Comparison of ENCODE assay signal across 8 cellular contexts in the genomic region with DNA sequence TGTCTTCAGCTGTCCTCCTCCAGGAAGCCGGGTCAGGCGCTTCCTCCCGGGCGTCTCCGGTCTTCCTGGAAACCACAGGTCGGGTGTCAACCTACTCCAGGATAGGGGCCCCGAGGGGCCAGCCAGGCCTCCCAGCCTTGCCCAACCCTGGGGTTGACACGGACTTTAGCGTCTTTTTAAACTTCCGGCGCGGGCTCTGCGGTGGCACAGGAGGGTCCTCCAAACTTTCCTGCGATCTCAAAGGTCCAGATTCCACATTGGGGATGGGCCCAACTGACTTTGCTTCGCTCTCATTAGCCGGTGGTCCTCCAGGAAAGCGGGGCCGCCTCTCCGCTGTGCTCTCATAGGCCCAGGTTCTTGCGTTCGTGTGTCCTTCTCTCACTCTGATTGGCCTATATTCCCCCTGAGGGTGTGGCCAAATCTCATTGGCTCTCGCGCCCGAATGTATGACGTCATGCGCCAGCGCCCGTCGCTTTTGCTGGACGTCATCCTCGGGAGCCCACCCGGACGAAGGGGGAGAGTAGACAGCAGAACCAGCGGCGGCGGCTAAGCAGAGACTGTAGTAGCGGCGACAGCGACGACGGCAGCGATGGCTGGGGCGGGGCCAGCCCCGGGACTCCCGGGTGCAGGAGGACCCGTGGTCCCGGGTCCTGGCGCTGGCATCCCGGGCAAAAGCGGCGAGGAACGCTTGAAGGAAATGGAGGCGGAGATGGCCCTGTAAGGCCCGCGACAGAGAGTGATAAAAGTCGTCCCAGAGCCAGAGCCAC.
A peak's percentile ranks its signal among the peaks of the same experiment; 100 is the strongest.
DNase-seq lines count a peak whose midpoint lies in the region; ATAC-seq lines count a peak whose summit lies in the region.

A gene with protein sequence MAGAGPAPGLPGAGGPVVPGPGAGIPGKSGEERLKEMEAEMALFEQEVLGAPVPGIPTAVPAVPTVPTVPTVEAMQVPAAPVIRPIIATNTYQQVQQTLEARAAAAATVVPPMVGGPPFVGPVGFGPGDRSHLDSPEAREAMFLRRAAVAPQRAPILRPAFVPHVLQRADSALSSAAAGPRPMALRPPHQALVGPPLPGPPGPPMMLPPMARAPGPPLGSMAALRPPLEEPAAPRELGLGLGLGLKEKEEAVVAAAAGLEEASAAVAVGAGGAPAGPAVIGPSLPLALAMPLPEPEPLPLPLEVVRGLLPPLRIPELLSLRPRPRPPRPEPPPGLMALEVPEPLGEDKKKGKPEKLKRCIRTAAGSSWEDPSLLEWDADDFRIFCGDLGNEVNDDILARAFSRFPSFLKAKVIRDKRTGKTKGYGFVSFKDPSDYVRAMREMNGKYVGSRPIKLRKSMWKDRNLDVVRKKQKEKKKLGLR (plus strand): TSS at position 472 of the 767 bp plus-strand sequence. CDS start 118 bp downstream, at position 590.

- peaks cover 0 to 14% (median 0%) of the 10 kb centered on the region in 11 experiments; a peak in 4 of 22 replicates for H4K20me1 ChIP-seq in BLaER1 treated with 17β-estradiol and CSF1 and Interleukin-3, amounts not matched to agents 10 nM and 100 nM

- H3K27ac ChIP-seq in BLaER1 treated with 17β-estradiol and CSF1 and Interleukin-3, amounts not matched to agents 10 nM and 100 nM: peak within 1 kb of the TSS; percentile 76 to 90 (median 86)

- peak within 1 kb of the TSS; percentile 87 to 95 (median 93) for H3K9ac ChIP-seq in BLaER1 treated with 17β-estradiol and CSF1 and Interleukin-3, amounts not matched to agents 10 nM and 100 nM

- ATAC-seq in GM19351 (IDR thresholded peaks at IDR 0.05; ENCODE audit: unreplicated experiment) (peak; percentile 99), HG03521 (IDR thresholded peaks at IDR 0.05; ENCODE audit: unreplicated experiment) (peak; percentile 94)

- peaks cover 19 to 29% (median 23%) of the 10 kb centered on the region in 10 experiments for H3K4me1 ChIP-seq in BLaER1 treated with 17β-estradiol and CSF1 and Interleukin-3, amounts not matched to agents 10 nM and 100 nM

- DNase-seq in NCI-H748 (lab: John Stamatoyannopoulos, UW; ENCODE audit: unreplicated experiment) (peak; percentile 99), cortex of kidney (lab: John Stamatoyannopoulos, UW) (peak; percentile 45), left kidney (ENCODE audit: low read depth, low spot score) (peak; percentile 100)
- peak; percentile 96 for DNase-seq in activated CD4-positive, alpha-beta T cell treated with anti-CD3 and anti-CD28 coated beads, Interleukin-2, amount 50 U/mL, for 1 hour
- DNase-seq in stimulated activated CD4-positive, alpha-beta T cell treated with anti-CD3 and anti-CD28 coated beads, Interleukin-2, amount 100 ng/mL, for 24 hours: peak; percentile 96

- no peaks in the 10 kb centered on the region for H3K9me3 ChIP-seq in BLaER1 treated with 17β-estradiol and CSF1 and Interleukin-3, amounts not matched to agents 10 nM and 100 nM (replicated peaks in 1 of 11)

- peak within 1 kb of the TSS; percentile 84 to 99 (median 93) for H3K4me3 ChIP-seq in BLaER1 treated with 17β-estradiol and CSF1 and Interleukin-3, amounts not matched to agents 10 nM and 100 nM

- peaks cover 35 to 40% (median 37%) of the 10 kb centered on the region in 11 experiments for H3K36me3 ChIP-seq in BLaER1 treated with 17β-estradiol and CSF1 and Interleukin-3, amounts not matched to agents 10 nM and 100 nM

- no peaks in the 10 kb centered on the region for H3K27me3 ChIP-seq in BLaER1 treated with 17β-estradiol and CSF1 and Interleukin-3, amounts not matched to agents 10 nM and 100 nM

- peak within 1 kb of the TSS; percentile 86 to 98 (median 96) for H3K4me2 ChIP-seq in BLaER1 treated with 17β-estradiol and CSF1 and Interleukin-3, amounts not matched to agents 10 nM and 100 nM

Comparison
In these comparisons a context has a peak if more than half of its experiments do, and no peak if none do; other contexts are left out.
1. Peak in every context shown above with its lines: DNase-seq, ATAC-seq, H3K4me3 ChIP-seq and H3K27ac ChIP-seq.
2. DNase-seq: peak in every context shown above with its lines; median percentile 100 in left kidney; 99 in NCI-H748; 96 in activated CD4-positive, alpha-beta T cell treated with anti-CD3 and anti-CD28 coated beads, Interleukin-2, amount 50 U/mL, for 1 hour; 96 in stimulated activated CD4-positive, alpha-beta T cell treated with anti-CD3 and anti-CD28 coated beads, Interleukin-2, amount 100 ng/mL, for 24 hours; 45 in cortex of kidney.